ENCODE assay signal across 8 cellular contexts in genomic region chr3:196597971-196598733, GRCh38. TPM values are rescaled to one million over a fixed set of nuclear protein-coding genes. Genes with fewer than 3 reads are reported as not detected.
DNase-seq lines count a peak whose midpoint lies in the region; ATAC-seq and TF ChIP-seq lines count a peak whose summit lies in the region.
"Not testable (repeated sequence)": the region's sequence is repeated elsewhere in the genome, so short reads cannot be mapped to it uniquely, and the experiment has no call there.
"Had no signal": no experiment of that assay in that cellular context is flagged by ENCODE, and none has a peak within 500 bp of the region (broad histone marks: within the 10 kb centered on the region; RNA-seq: fewer than 3 reads in every experiment).

No MANE protein-coding gene starts in this region.

- H3K4me3 ChIP-seq in GM06990 (replicated peaks; ENCODE audit: low read depth, low read length) (peak overlapping the region; percentile 35), mononuclear cell (ENCODE audit: low read length) (peak overlapping the region; percentile 32)
- H3K4me3 ChIP-seq in effector memory CD4-positive, alpha-beta T cell (ENCODE audit: insufficient read depth, low read depth, low read length, poor library complexity, severe bottlenecking) = peak overlapping the region; percentile 22

- peak; percentile 28 for ATAC-seq in activated B cell treated with CpG ODN at 0.5 μM for 24 hours (ENCODE audit: low read depth)
- ATAC-seq in activated T-helper 17 cell treated with anti-CD3 and anti-CD28 coated beads, Interleukin-2, amount 50 U/mL, for 72 hours (replicated peaks) = peak; percentile 9

- not testable (repeated sequence) for H3K9me3 ChIP-seq in effector memory CD4-positive, alpha-beta T cell (ENCODE audit: control insufficient read depth, low read length); mononuclear cell (ENCODE audit: low read depth, low read length)

- POLR2A ChIA-PET in activated B cell treated with CpG ODN at 0.5 μM for 24 hours (lab: Charles Lee) = interaction anchor here (0.6 to 1.4 kb wide), 4 partner anchors 29 to 1061 kb away, joined by 3 to 7 read pairs (median 4); partner anchors contain the start of genes FBXO45, PAK2 and WDR53

- H3K27ac ChIP-seq in effector memory CD4-positive, alpha-beta T cell (ENCODE audit: insufficient read depth, low read length, poor library complexity, severe bottlenecking) = not testable (repeated sequence)

- CTCF ChIA-PET in activated B cell treated with CpG ODN at 0.5 μM for 24 hours (lab: Charles Lee) = not testable (repeated sequence)

- not testable (repeated sequence) for H3K36me3 Mint-ChIP-seq in activated B cell treated with CpG ODN at 0.5 μM for 24 hours (ENCODE audit: low read depth); activated T-helper 17 cell treated with anti-CD3 and anti-CD28 coated beads, Interleukin-2, amount 50 U/mL, for 72 hours (ENCODE audit: low read depth)

- DNase-seq in GM06990 (ENCODE audit: extremely low read depth, insufficient read length); activated B cell treated with CpG ODN at 0.5 μM for 24 hours: not testable (repeated sequence)
- peak; percentile 37 for DNase-seq in NCI-H69 (lab: John Stamatoyannopoulos, UW)
- peak in 2 of 3 donors; percentile 24 to 49 for DNase-seq in effector memory CD4-positive, alpha-beta T cell
- peak; percentile 51 for DNase-seq in stimulated activated CD4-positive, alpha-beta T cell treated with anti-CD3 and anti-CD28 coated beads, Interleukin-1b, Interleukin-23, amount 100 ng/mL, for 48 hours

- peaks cover 17% of the 10 kb centered on the region for H3K27me3 Mint-ChIP-seq in activated B cell treated with CpG ODN at 0.5 μM for 24 hours
- H3K27me3 Mint-ChIP-seq in activated T-helper 17 cell treated with anti-CD3 and anti-CD28 coated beads, Interleukin-2, amount 50 U/mL, for 72 hours = not testable (repeated sequence)

- H3K27ac Mint-ChIP-seq in activated B cell treated with CpG ODN at 0.5 μM for 24 hours = not testable (repeated sequence)
- peak overlapping the region; percentile 66 for H3K27ac Mint-ChIP-seq in activated T-helper 17 cell treated with anti-CD3 and anti-CD28 coated beads, Interleukin-2, amount 50 U/mL, for 72 hours

- not testable (repeated sequence) for H3K36me3 ChIP-seq in GM06990 (ENCODE audit: control insufficient read depth, insufficient read depth, low read length); effector memory CD4-positive, alpha-beta T cell (ENCODE audit: control insufficient read depth, insufficient read depth, low read length)

- H3K4me1 ChIP-seq in effector memory CD4-positive, alpha-beta T cell (ENCODE audit: control insufficient read depth, insufficient read depth, low read length, poor library complexity, severe bottlenecking); mononuclear cell (ENCODE audit: insufficient read depth, low read length): not testable (repeated sequence)

- H3K27me3 ChIP-seq in GM06990 (replicated peaks; ENCODE audit: control insufficient read depth, insufficient read depth, low read length); effector memory CD4-positive, alpha-beta T cell (replicated peaks; ENCODE audit: control insufficient read depth, insufficient read depth, low read length, poor library complexity, severe bottlenecking); mononuclear cell (ENCODE audit: insufficient read depth, low read length): not testable (repeated sequence)

- peak overlapping the region; percentile 82 for H3K4me3 Mint-ChIP-seq in activated B cell treated with CpG ODN at 0.5 μM for 24 hours
- H3K4me3 Mint-ChIP-seq in activated T-helper 17 cell treated with anti-CD3 and anti-CD28 coated beads, Interleukin-2, amount 50 U/mL, for 72 hours = peak overlapping the region; percentile 86

- H3K4me1 Mint-ChIP-seq in activated B cell treated with CpG ODN at 0.5 μM for 24 hours; activated T-helper 17 cell treated with anti-CD3 and anti-CD28 coated beads, Interleukin-2, amount 50 U/mL, for 72 hours: not testable (repeated sequence)

- TF ChIP-seq CTCF in GM06990 (IDR thresholded peaks at IDR 0.05; ENCODE audit: insufficient read depth, low read length, poor library complexity, severe bottlenecking); activated B cell treated with CpG ODN at 0.5 μM for 24 hours (IDR thresholded peaks at IDR 0.05): not testable (repeated sequence)

- intact Hi-C loops in activated B cell treated with CpG ODN at 0.5 μM for 24 hours (cut with micrococcal nuclease) = not testable (repeated sequence)

- H3K9me3 Mint-ChIP-seq in activated B cell treated with CpG ODN at 0.5 μM for 24 hours; activated T-helper 17 cell treated with anti-CD3 and anti-CD28 coated beads, Interleukin-2, amount 50 U/mL, for 72 hours: not testable (repeated sequence)

RNA-seq across cellular contexts. Expression of gene FBXO45, which starts 29.7 kb away (rescaled TPM):
- 5.7 and 6.5 TPM in 2 replicates for total RNA-seq in activated B cell treated with CpG ODN at 0.5 μM for 24 hours
- 10 to 100 TPM; 13.0 to 22.0 TPM for total RNA-seq in activated T-helper 17 cell treated with anti-CD3 and anti-CD28 coated beads, Interleukin-2, amount 50 U/mL, for 72 hours
- 8.7 TPM for total RNA-seq in mononuclear cell

RNA-seq across cellular contexts. Expression of gene WDR53, which starts 29.8 kb away (rescaled TPM):
- 14.1 and 14.3 TPM in 2 replicates for total RNA-seq in activated B cell treated with CpG ODN at 0.5 μM for 24 hours
- total RNA-seq in activated T-helper 17 cell treated with anti-CD3 and anti-CD28 coated beads, Interleukin-2, amount 50 U/mL, for 72 hours = 10 to 100 TPM; 11.3 to 18.5 TPM
- total RNA-seq in mononuclear cell = 7.0 TPM

RNA-seq across cellular contexts. Expression of gene NRROS, which starts 41.3 kb away (rescaled TPM):
- total RNA-seq in activated B cell treated with CpG ODN at 0.5 μM for 24 hours (88.5 and 92.4 TPM in 2 replicates), mononuclear cell (43.4 TPM)
- 10 to 100 TPM; 26.5 to 42.3 TPM for total RNA-seq in activated T-helper 17 cell treated with anti-CD3 and anti-CD28 coated beads, Interleukin-2, amount 50 U/mL, for 72 hours
- total RNA-seq: SJCRH30 had no signal
